10 cellular contexts compared by ENCODE assay signal in genomic region chr11:75344761-75345454, GRCh38. TPM values are rescaled to one million over a fixed set of nuclear protein-coding genes. Genes with fewer than 3 reads are reported as not detected.
A peak's percentile ranks its signal among the peaks of the same experiment; 100 is the strongest.
DNase-seq lines count a peak whose midpoint lies in the region; TF ChIP-seq lines count a peak whose summit lies in the region.
"Had no signal": no experiment of that assay in that cellular context is flagged by ENCODE, and none has a peak within 500 bp of the region (broad histone marks: within the 10 kb centered on the region; RNA-seq: fewer than 3 reads in every experiment).

No MANE protein-coding gene starts in this region.

- H3K36me3 ChIP-seq in esophagus (ENCODE audit: control insufficient read depth in 2 of 2, insufficient read depth in 2 of 2, low read length in 1 of 2) (no peaks in the 10 kb centered on the region), spleen (peaks cover 0 to 4% (median 0%) of the 10 kb centered on the region in 6 donors), OCI-LY7 (ENCODE audit: insufficient read depth, low read length) (no peaks in the 10 kb centered on the region)

- peaks cover 29 to 62% of the 10 kb centered on the region in 2 donors for H3K4me1 ChIP-seq in esophagus (ENCODE audit: control insufficient read depth in 2 of 2, insufficient read depth in 2 of 2, low read length in 1 of 2)
- peaks cover 85 to 100% (median 100%) of the 10 kb centered on the region in 6 donors for H3K4me1 ChIP-seq in spleen
- peaks cover 11% of the 10 kb centered on the region for H3K4me1 ChIP-seq in OCI-LY7 (ENCODE audit: insufficient read depth, low read length, poor library complexity, severe bottlenecking)

- no peaks in the 10 kb centered on the region for H3K9me2 ChIP-seq in OCI-LY7 (ENCODE audit: insufficient read depth, low read length)

- no peak overlapping the region for H3K4me3 ChIP-seq in esophagus (ENCODE audit: low read depth in 1 of 2, low read length in 2 of 2)
- H3K4me3 ChIP-seq in spleen = peak overlapping the region in 1 of 8 donors; percentile 24
- H3K4me3 ChIP-seq in OCI-LY7 (ENCODE audit: low read depth, low read length, poor library complexity, severe bottlenecking) = no peak overlapping the region

- DNase-seq in DMS53 treated with DMSO at 0.1 percent for 48 hours (lab: John Stamatoyannopoulos, UW; ENCODE audit: unreplicated experiment) = peak; percentile 79
- peak; percentile 45 for DNase-seq in NCI-H510A (lab: John Stamatoyannopoulos, UW)
- no peak for DNase-seq in spleen
- no peak for DNase-seq in activated CD8-positive, alpha-beta memory T cell treated with anti-CD3 and anti-CD28 coated beads for 24 hours
- no peak for DNase-seq in OCI-LY7 (ENCODE audit: low spot score)
- DNase-seq in stimulated activated CD4-positive, alpha-beta T cell treated with anti-CD3 and anti-CD28 coated beads, Interleukin-15, amount 100 ng/mL, for 24 hours = no peak
- DNase-seq: glutamatergic neuron, NCI-H1105 treated with DMSO at 0.1 percent for 48 hours, nephron progenitor cell had no signal

- CTCF ChIA-PET in OCI-LY7 (lab: Charles Lee; ENCODE audit: unreplicated experiment) = no interaction called here

- no peak overlapping the region for H3K4me2 ChIP-seq in OCI-LY7 (ENCODE audit: low read length)

- H3K79me2 ChIP-seq in OCI-LY7 (ENCODE audit: insufficient read depth, low read depth, low read length) = no peaks in the 10 kb centered on the region

- no TSS peak for BruUV-seq in OCI-LY7 (replicated peaks; lab: Mats Ljungman, UMichigan)

- H3K27me3 ChIP-seq in esophagus (ENCODE audit: control insufficient read depth in 1 of 2, insufficient read depth in 2 of 2, low read length in 2 of 2) (no peaks in the 10 kb centered on the region), spleen (replicated peaks in 1 of 7) (no peaks in the 10 kb centered on the region)

- H3K9me3 ChIP-seq in esophagus (ENCODE audit: control insufficient read depth in 2 of 2, insufficient read depth in 1 of 2, low read depth in 1 of 2, low read length in 1 of 2) (no peaks in the 10 kb centered on the region), spleen (no peaks in the 10 kb centered on the region), OCI-LY7 (ENCODE audit: low read length) (no peaks in the 10 kb centered on the region)

- intact Hi-C loops in spleen (cut with DNase I; ENCODE audit: low total_unique reads) = no loop called here
- intact Hi-C loops in OCI-LY7 (cut with micrococcal nuclease; ENCODE audit: unreplicated experiment) = no loop called here

- no peak for TF ChIP-seq POLR2A in spleen (IDR thresholded peaks at IDR 0.05)

- H3K27ac ChIP-seq in esophagus (ENCODE audit: low read depth in 2 of 2, low read length in 1 of 2) (peak overlapping the region; percentile 9 to 57), spleen (peak overlapping the region in 7 of 8 donors; percentile 54 to 96 (median 93)), OCI-LY7 (ENCODE audit: low read depth, low read length, poor library complexity, severe bottlenecking) (no peak overlapping the region)

- WGBS in esophagus, 2 donors = 73 to 75% methylated on average over 10 to 11 of the region's 11 CpGs
- WGBS in spleen, 5 donors = 52 to 80% (median 61%) methylated on average over 8 to 11 of the region's 11 CpGs

- POLR2A ChIA-PET in OCI-LY7 (lab: Charles Lee) = no interaction called here

- no peak for TF ChIP-seq CTCF in spleen (IDR thresholded peaks at IDR 0.05 in 8 of 11, conservative IDR thresholded peaks at IDR 0.05 in 3 of 11)
- TF ChIP-seq CTCF in OCI-LY7 (conservative IDR thresholded peaks at IDR 0.05; ENCODE audit: low read length) = no peak

- no peaks in the 10 kb centered on the region for H4K20me1 ChIP-seq in OCI-LY7 (ENCODE audit: insufficient read depth, low read length)

- H2AFZ ChIP-seq in OCI-LY7 (ENCODE audit: low read length) = no peak overlapping the region

RNA-seq across cellular contexts. Expression of gene ARRB1, which starts 6.6 kb away (rescaled TPM):
- polyA plus RNA-seq in esophagus (1 to 10 TPM; 4.9 to 5.0 TPM), spleen (10 to 100 TPM; 11.6 to 49.3 (median 13.1) TPM)
- total RNA-seq in spleen (100 to 1,000 TPM in 3 of 7 donors, 10 to 100 TPM in 4; 77.7 to 139 (median 84.8) TPM), OCI-LY7 (2022) (not detected in 2 replicates)
- not detected in 2 replicates for total RNA-seq in OCI-LY7 (2014; rRNA removed; shearing (Covaris generic))

RNA-seq across cellular contexts. Expression of gene RPS3, which starts 54.4 kb away (rescaled TPM):
- polyA plus RNA-seq in esophagus (1,000 to 10,000 TPM; 1,864 to 2,574 TPM), spleen (1,000 to 10,000 TPM; 4,940 to 5,449 (median 5,352) TPM)
- total RNA-seq in spleen (1,000 to 10,000 TPM; 1,482 to 2,624 (median 2,197) TPM), OCI-LY7 (2022) (4,392 and 4,414 TPM in 2 replicates)
- 3,268 and 3,417 TPM in 2 replicates for total RNA-seq in OCI-LY7 (2014; rRNA removed; shearing (Covaris generic))

Comparison
In these comparisons a context has a peak if more than half of its experiments do, and no peak if none do; other contexts are left out.
1. DNase-seq: peak in DMS53 treated with DMSO at 0.1 percent for 48 hours (single experiment) and NCI-H510A (single experiment); none in spleen (single experiment), activated CD8-positive, alpha-beta memory T cell treated with anti-CD3 and anti-CD28 coated beads for 24 hours (single experiment), OCI-LY7 (single experiment) and stimulated activated CD4-positive, alpha-beta T cell treated with anti-CD3 and anti-CD28 coated beads, Interleukin-15, amount 100 ng/mL, for 24 hours (single experiment).
2. RNA of gene ARRB1, which starts 6.6 kb away (total RNA-seq): 77.7 to 139 TPM in spleen; not detected in OCI-LY7; every median in the first group is over 10 times any median in the second.